ENCODE assay signal across 1 cellular context in the genomic region with DNA sequence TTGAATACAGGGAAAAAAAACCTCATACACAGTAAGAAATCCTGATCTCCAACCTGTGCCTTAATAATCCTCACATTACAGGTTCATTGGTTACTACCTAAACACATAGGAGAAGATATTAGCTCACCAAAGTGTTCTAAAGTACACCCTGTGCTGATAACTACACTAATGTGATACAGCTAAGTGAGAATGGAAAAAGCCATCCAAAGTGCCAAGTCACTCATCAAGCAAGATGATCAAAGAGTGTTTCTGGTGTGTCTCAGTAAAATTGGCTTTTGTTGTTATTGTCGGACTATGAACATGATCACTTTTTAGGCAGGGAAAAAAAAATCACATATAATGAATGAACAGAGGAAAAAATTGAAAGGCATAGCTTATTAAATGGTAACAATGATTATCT.
TF ChIP-seq lines count a peak whose summit lies in the region.

No MANE protein-coding gene starts in this region.

TF ChIP-seq in K562, 482 proteins besides CTCF, POLR2A, EP300 and RAD21 (continued from another document and continues in another):
- no peak for TF ChIP-seq TCF7 (IDR thresholded peaks at IDR 0.05; ENCODE audit: borderline replicate concordance)
- no peak for TF ChIP-seq PBX2 (CRISPR knock-in tag; IDR thresholded peaks at IDR 0.05; ENCODE audit: low read depth)
- 0 out of 2 replicates have a peak, but pooled peaks have one; percentile 25 for TF ChIP-seq PBX2 (tag; conservative IDR thresholded peaks at IDR 0.05; ENCODE audit: low read depth)
- TF ChIP-seq, protein P1, sequence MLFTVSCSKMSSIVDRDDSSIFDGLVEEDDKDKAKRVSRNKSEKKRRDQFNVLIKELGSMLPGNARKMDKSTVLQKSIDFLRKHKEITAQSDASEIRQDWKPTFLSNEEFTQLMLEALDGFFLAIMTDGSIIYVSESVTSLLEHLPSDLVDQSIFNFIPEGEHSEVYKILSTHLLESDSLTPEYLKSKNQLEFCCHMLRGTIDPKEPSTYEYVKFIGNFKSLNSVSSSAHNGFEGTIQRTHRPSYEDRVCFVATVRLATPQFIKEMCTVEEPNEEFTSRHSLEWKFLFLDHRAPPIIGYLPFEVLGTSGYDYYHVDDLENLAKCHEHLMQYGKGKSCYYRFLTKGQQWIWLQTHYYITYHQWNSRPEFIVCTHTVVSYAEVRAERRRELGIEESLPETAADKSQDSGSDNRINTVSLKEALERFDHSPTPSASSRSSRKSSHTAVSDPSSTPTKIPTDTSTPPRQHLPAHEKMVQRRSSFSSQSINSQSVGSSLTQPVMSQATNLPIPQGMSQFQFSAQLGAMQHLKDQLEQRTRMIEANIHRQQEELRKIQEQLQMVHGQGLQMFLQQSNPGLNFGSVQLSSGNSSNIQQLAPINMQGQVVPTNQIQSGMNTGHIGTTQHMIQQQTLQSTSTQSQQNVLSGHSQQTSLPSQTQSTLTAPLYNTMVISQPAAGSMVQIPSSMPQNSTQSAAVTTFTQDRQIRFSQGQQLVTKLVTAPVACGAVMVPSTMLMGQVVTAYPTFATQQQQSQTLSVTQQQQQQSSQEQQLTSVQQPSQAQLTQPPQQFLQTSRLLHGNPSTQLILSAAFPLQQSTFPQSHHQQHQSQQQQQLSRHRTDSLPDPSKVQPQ (CRISPR knock-in tag; IDR thresholded peaks at IDR 0.05; ENCODE audit: borderline replicate concordance) = no peak
- no peak for TF ChIP-seq ZNF41 (CRISPR knock-in tag; conservative IDR thresholded peaks at IDR 0.05)
- no peak for TF ChIP-seq PCBP2 (IDR thresholded peaks at IDR 0.05; ENCODE audit: low read depth, low read length, poor library complexity, severe bottlenecking)
- peak; percentile 66 for TF ChIP-seq LEF1 (IDR thresholded peaks at IDR 0.05)
- TF ChIP-seq, protein P2, sequence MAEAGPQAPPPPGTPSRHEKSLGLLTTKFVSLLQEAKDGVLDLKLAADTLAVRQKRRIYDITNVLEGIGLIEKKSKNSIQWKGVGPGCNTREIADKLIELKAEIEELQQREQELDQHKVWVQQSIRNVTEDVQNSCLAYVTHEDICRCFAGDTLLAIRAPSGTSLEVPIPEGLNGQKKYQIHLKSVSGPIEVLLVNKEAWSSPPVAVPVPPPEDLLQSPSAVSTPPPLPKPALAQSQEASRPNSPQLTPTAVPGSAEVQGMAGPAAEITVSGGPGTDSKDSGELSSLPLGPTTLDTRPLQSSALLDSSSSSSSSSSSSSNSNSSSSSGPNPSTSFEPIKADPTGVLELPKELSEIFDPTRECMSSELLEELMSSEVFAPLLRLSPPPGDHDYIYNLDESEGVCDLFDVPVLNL (CRISPR knock-in tag; IDR thresholded peaks at IDR 0.05; ENCODE audit: low read depth) = no peak
- TF ChIP-seq CCNT2 (IDR thresholded peaks at IDR 0.05; ENCODE audit: borderline replicate concordance, extremely low read depth, insufficient read length, low read depth, low read length) = no peak
- no peak for TF ChIP-seq PML (IDR thresholded peaks at IDR 0.05; ENCODE audit: low read length)
- peak; percentile 97 for TF ChIP-seq NFE2 (IDR thresholded peaks at IDR 0.05; ENCODE audit: low read depth)
- TF ChIP-seq, protein P3, sequence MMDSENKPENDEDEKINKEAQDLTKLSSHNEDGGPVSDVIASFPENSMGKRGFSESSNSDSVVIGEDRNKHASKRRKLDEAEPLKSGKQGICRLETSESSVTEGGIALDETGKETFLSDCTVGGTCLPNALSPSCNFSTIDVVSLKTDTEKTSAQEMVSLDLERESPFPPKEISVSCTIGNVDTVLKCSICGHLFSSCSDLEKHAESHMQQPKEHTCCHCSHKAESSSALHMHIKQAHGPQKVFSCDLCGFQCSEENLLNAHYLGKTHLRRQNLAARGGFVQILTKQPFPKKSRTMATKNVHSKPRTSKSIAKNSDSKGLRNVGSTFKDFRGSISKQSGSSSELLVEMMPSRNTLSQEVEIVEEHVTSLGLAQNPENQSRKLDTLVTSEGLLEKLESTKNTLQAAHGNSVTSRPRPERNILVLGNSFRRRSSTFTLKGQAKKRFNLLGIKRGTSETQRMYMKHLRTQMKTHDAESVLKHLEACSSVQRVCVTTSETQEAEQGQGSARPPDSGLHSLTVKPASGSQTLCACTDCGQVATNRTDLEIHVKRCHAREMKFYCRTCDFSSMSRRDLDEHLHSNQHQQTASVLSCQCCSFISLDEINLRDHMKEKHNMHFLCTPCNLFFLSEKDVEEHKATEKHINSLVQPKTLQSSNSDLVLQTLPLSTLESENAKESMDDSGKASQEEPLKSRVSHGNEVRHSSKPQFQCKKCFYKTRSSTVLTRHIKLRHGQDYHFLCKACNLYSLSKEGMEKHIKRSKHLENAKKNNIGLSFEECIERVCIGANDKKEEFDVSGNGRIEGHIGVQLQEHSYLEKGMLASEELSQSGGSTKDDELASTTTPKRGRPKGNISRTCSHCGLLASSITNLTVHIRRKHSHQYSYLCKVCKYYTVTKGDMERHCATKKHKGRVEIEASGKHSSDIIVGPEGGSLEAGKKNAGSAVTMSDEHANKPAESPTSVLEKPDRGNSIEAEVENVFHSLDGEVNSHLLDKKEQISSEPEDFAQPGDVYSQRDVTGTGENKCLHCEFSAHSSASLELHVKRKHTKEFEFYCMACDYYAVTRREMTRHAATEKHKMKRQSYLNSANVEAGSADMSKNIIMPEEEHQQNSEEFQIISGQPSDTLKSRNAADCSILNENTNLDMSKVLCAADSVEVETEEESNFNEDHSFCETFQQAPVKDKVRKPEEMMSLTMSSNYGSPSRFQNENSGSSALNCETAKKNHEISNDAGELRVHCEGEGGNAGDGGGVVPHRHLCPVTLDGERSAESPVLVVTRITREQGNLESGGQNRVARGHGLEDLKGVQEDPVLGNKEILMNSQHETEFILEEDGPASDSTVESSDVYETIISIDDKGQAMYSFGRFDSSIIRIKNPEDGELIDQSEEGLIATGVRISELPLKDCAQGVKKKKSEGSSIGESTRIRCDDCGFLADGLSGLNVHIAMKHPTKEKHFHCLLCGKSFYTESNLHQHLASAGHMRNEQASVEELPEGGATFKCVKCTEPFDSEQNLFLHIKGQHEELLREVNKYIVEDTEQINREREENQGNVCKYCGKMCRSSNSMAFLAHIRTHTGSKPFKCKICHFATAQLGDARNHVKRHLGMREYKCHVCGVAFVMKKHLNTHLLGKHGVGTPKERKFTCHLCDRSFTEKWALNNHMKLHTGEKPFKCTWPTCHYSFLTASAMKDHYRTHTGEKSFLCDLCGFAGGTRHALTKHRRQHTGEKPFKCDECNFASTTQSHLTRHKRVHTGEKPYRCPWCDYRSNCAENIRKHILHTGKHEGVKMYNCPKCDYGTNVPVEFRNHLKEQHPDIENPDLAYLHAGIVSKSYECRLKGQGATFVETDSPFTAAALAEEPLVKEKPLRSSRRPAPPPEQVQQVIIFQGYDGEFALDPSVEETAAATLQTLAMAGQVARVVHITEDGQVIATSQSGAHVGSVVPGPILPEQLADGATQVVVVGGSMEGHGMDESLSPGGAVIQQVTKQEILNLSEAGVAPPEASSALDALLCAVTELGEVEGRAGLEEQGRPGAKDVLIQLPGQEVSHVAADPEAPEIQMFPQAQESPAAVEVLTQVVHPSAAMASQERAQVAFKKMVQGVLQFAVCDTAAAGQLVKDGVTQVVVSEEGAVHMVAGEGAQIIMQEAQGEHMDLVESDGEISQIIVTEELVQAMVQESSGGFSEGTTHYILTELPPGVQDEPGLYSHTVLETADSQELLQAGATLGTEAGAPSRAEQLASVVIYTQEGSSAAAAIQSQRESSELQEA (IDR thresholded peaks at IDR 0.05; ENCODE audit: low read depth) = 0 out of 2 replicates have a peak, but pooled peaks have one; percentile 3
- TF ChIP-seq, protein P4, sequence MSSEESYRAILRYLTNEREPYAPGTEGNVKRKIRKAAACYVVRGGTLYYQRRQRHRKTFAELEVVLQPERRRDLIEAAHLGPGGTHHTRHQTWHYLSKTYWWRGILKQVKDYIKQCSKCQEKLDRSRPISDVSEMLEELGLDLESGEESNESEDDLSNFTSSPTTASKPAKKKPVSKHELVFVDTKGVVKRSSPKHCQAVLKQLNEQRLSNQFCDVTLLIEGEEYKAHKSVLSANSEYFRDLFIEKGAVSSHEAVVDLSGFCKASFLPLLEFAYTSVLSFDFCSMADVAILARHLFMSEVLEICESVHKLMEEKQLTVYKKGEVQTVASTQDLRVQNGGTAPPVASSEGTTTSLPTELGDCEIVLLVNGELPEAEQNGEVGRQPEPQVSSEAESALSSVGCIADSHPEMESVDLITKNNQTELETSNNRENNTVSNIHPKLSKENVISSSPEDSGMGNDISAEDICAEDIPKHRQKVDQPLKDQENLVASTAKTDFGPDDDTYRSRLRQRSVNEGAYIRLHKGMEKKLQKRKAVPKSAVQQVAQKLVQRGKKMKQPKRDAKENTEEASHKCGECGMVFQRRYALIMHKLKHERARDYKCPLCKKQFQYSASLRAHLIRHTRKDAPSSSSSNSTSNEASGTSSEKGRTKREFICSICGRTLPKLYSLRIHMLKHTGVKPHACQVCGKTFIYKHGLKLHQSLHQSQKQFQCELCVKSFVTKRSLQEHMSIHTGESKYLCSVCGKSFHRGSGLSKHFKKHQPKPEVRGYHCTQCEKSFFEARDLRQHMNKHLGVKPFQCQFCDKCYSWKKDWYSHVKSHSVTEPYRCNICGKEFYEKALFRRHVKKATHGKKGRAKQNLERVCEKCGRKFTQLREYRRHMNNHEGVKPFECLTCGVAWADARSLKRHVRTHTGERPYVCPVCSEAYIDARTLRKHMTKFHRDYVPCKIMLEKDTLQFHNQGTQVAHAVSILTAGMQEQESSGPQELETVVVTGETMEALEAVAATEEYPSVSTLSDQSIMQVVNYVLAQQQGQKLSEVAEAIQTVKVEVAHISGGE (CRISPR knock-in tag; IDR thresholded peaks at IDR 0.05) = no peak
- no peak for TF ChIP-seq HINFP (tag; conservative IDR thresholded peaks at IDR 0.05; ENCODE audit: low read depth)
- no peak for TF ChIP-seq YY1 (IDR thresholded peaks at IDR 0.05; ENCODE audit: borderline replicate concordance in 1 of 3, control insufficient read depth in 1 of 3, extremely low read depth in 1 of 3, insufficient read depth in 3 of 3, insufficient read length in 1 of 3, insufficient replicate concordance in 2 of 3, low read depth in 1 of 3, low read length in 2 of 3)
- TF ChIP-seq NFATC3 (IDR thresholded peaks at IDR 0.05) = 0 out of 2 replicates have a peak, but pooled peaks have one; percentile 37
- TF ChIP-seq SMARCC2 (IDR thresholded peaks at IDR 0.05; ENCODE audit: low read depth) = peak; percentile 56; the same call in 1 of the 2 replicates
- no peak for TF ChIP-seq ZNF239 (CRISPR knock-in tag; IDR thresholded peaks at IDR 0.05)
- TF ChIP-seq PKNOX1 (IDR thresholded peaks at IDR 0.05) = peak; percentile 66
- TF ChIP-seq SMARCE1 (IDR thresholded peaks at IDR 0.05) = 0 out of 2 replicates have a peak, but pooled peaks have one; percentile 37
- 0 out of 2 replicates have a peak, but pooled peaks have one; percentile 37 for TF ChIP-seq BACH1 (tag; IDR thresholded peaks at IDR 0.05)
- peak in 1 of 2 experiments; percentile 20; a peak in 1 of 4 replicates for TF ChIP-seq ARNT (IDR thresholded peaks at IDR 0.05)
- 0 out of 2 replicates have a peak, but pooled peaks have one; percentile 26 for TF ChIP-seq GABPA (tag; conservative IDR thresholded peaks at IDR 0.05; ENCODE audit: low read depth)
- no peak for TF ChIP-seq PHB (CRISPR knock-in tag; IDR thresholded peaks at IDR 0.05)
- no peak for TF ChIP-seq POLR3G (IDR thresholded peaks at IDR 0.05; ENCODE audit: extremely low read depth, insufficient read length, insufficient replicate concordance)
- TF ChIP-seq MAFG (tag; conservative IDR thresholded peaks at IDR 0.05) = peak; percentile 95
- TF ChIP-seq MTF1 (CRISPR knock-in tag; IDR thresholded peaks at IDR 0.05; ENCODE audit: borderline replicate concordance) = no peak
- TF ChIP-seq, protein P5, sequence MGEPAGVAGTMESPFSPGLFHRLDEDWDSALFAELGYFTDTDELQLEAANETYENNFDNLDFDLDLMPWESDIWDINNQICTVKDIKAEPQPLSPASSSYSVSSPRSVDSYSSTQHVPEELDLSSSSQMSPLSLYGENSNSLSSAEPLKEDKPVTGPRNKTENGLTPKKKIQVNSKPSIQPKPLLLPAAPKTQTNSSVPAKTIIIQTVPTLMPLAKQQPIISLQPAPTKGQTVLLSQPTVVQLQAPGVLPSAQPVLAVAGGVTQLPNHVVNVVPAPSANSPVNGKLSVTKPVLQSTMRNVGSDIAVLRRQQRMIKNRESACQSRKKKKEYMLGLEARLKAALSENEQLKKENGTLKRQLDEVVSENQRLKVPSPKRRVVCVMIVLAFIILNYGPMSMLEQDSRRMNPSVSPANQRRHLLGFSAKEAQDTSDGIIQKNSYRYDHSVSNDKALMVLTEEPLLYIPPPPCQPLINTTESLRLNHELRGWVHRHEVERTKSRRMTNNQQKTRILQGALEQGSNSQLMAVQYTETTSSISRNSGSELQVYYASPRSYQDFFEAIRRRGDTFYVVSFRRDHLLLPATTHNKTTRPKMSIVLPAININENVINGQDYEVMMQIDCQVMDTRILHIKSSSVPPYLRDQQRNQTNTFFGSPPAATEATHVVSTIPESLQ (CRISPR knock-in tag; IDR thresholded peaks at IDR 0.05) = no peak
- peak; percentile 90 for TF ChIP-seq C11orf30 (IDR thresholded peaks at IDR 0.05; ENCODE audit: low read depth)
